ENCODE assay signal across 8 cellular contexts in genomic region chr2:234497592-234498023, GRCh38. TPM values are rescaled to one million over a fixed set of nuclear protein-coding genes. Genes with fewer than 3 reads are reported as not detected.
DNase-seq lines count a peak whose midpoint lies in the region; ATAC-seq and TF ChIP-seq lines count a peak whose summit lies in the region.

No MANE protein-coding gene starts in this region.

- no peaks in the 10 kb centered on the region for H3K27me3 ChIP-seq in brain microvascular endothelial cell (replicated peaks)

- H3K4me3 Mint-ChIP-seq in activated naive CD4-positive, alpha-beta T cell treated with anti-CD3 and anti-CD28 coated beads, Interleukin-2, amount 10 ng/mL, durations not matched to agents 7 days and 5 days, result peak overlapping the region; percentile 80
- H3K4me3 Mint-ChIP-seq in memory B cell (peak overlapping the region; percentile 81), type B pancreatic cell (peak overlapping the region; percentile 84)

- peak overlapping the region; percentile 31 for H3K27ac ChIP-seq in brain microvascular endothelial cell

- ATAC-seq in memory B cell (ENCODE audit: low read depth), result no peak

- H3K27ac Mint-ChIP-seq in activated naive CD4-positive, alpha-beta T cell treated with anti-CD3 and anti-CD28 coated beads, Interleukin-2, amount 10 ng/mL, durations not matched to agents 7 days and 5 days, result peak overlapping the region; percentile 93
- H3K27ac Mint-ChIP-seq in memory B cell, result peak overlapping the region; percentile 72
- peak overlapping the region; percentile 89 for H3K27ac Mint-ChIP-seq in type B pancreatic cell

- peaks cover 11% of the 10 kb centered on the region for H3K27me3 Mint-ChIP-seq in activated naive CD4-positive, alpha-beta T cell treated with anti-CD3 and anti-CD28 coated beads, Interleukin-2, amount 10 ng/mL, durations not matched to agents 7 days and 5 days
- H3K27me3 Mint-ChIP-seq in memory B cell (no peaks in the 10 kb centered on the region), type B pancreatic cell (peaks cover 12% of the 10 kb centered on the region)

- no peaks in the 10 kb centered on the region for H3K36me3 ChIP-seq in brain microvascular endothelial cell (replicated peaks)

- in situ Hi-C loops in brain microvascular endothelial cell (cut with HindIII; ENCODE audit: low pct_ligation_motif_present, low sequenced_read_pairs), result no loop called here

- CTCF ChIA-PET in activated naive CD4-positive, alpha-beta T cell treated with anti-CD3 and anti-CD28 coated beads, Interleukin-2, amount 10 ng/mL, durations not matched to agents 7 days and 5 days (lab: Charles Lee), result interaction anchor here (0.6 to 5.4 kb wide), 9 partner anchors 188 to 522 kb away, joined by 3 to 70 read pairs (median 4); no protein-coding TSS in a partner anchor

- H3K4me1 Mint-ChIP-seq in activated naive CD4-positive, alpha-beta T cell treated with anti-CD3 and anti-CD28 coated beads, Interleukin-2, amount 10 ng/mL, durations not matched to agents 7 days and 5 days, result peaks cover 33% of the 10 kb centered on the region
- H3K4me1 Mint-ChIP-seq in memory B cell, result peaks cover 26% of the 10 kb centered on the region
- peaks cover 23% of the 10 kb centered on the region for H3K4me1 Mint-ChIP-seq in type B pancreatic cell (ENCODE audit: unreplicated experiment)

- no peaks in the 10 kb centered on the region for H3K9me3 Mint-ChIP-seq in activated naive CD4-positive, alpha-beta T cell treated with anti-CD3 and anti-CD28 coated beads, Interleukin-2, amount 10 ng/mL, durations not matched to agents 7 days and 5 days
- H3K9me3 Mint-ChIP-seq in memory B cell (no peaks in the 10 kb centered on the region), type B pancreatic cell (no peaks in the 10 kb centered on the region)

- TF ChIP-seq CTCF in brain microvascular endothelial cell (IDR thresholded peaks at IDR 0.05; ENCODE audit: low read depth, low read length, missing control alignments), result no peak
- peak; percentile 16 for TF ChIP-seq CTCF in type B pancreatic cell (conservative IDR thresholded peaks at IDR 0.05)

- DNase-seq in activated naive CD4-positive, alpha-beta T cell treated with anti-CD3 and anti-CD28 coated beads, Interleukin-2, amount 10 ng/mL, durations not matched to agents 7 days and 5 days, result no peak
- DNase-seq in activated naive CD4-positive, alpha-beta T cell treated with Interleukin-2 at 50 U/mL for 16 hours, result no peak
- no peak for DNase-seq in brain microvascular endothelial cell
- DNase-seq in memory B cell (ENCODE audit: low spot score in 2 of 2), result no peak
- no peak for DNase-seq in type B pancreatic cell (ENCODE audit: extremely low spot score, unreplicated experiment)
- DNase-seq in NCI-H526 (lab: John Stamatoyannopoulos, UW), result no peak
- no peak for DNase-seq in activated CD8-positive, alpha-beta memory T cell treated with anti-CD3 and anti-CD28 coated beads, Interleukin-2, amount 50 U/mL, for 48 hours
- no peak for DNase-seq in NCI-H524 treated with DMSO at 0.1 percent for 48 hours (lab: John Stamatoyannopoulos, UW)

- H3K36me3 Mint-ChIP-seq in activated naive CD4-positive, alpha-beta T cell treated with anti-CD3 and anti-CD28 coated beads, Interleukin-2, amount 10 ng/mL, durations not matched to agents 7 days and 5 days, result peaks cover 47% of the 10 kb centered on the region
- H3K36me3 Mint-ChIP-seq in memory B cell, result peaks cover 7% of the 10 kb centered on the region
- peaks cover 22% of the 10 kb centered on the region for H3K36me3 Mint-ChIP-seq in type B pancreatic cell

- peak overlapping the region; percentile 49 for H3K4me3 ChIP-seq in brain microvascular endothelial cell (ENCODE audit: low read depth, low read length)

RNA-seq across cellular contexts. Expression of gene ARL4C, which starts 0.7 kb away (rescaled TPM):
- 72.1 and 122 TPM in 2 replicates for total RNA-seq in type B pancreatic cell (ENCODE audit: low replicate concordance)
